ENCODE assay signal across 11 cellular contexts in genomic region chr17:31517524-31517923, GRCh38.
A peak's percentile ranks its signal among the peaks of the same experiment; 100 is the strongest.
DNase-seq lines count a peak whose midpoint lies in the region; ATAC-seq, FAIRE-seq and TF ChIP-seq lines count a peak whose summit lies in the region.
"Had no signal": no experiment of that assay in that cellular context is flagged by ENCODE, and none has a peak within 500 bp of the region (broad histone marks: within the 10 kb centered on the region; RNA-seq: fewer than 3 reads in every experiment).

No MANE protein-coding gene starts in this region.

- 39% methylated on average over 11 of the region's 11 CpGs for WGBS in A549 (ENCODE audit: missing lambda C conversion rate)

- H3K4me3 Mint-ChIP-seq in activated naive CD4-positive, alpha-beta T cell treated with anti-CD3 and anti-CD28 coated beads for 36 hours = no peak overlapping the region
- H3K4me3 Mint-ChIP-seq: activated naive CD8-positive, alpha-beta T cell; stimulated activated effector memory CD8-positive, alpha-beta T cell treated with anti-CD3 and anti-CD28 coated beads, Interleukin-12 subunit alpha, Interleukin-12 subunit beta, amount 100 ng/mL, for 72 hours had no signal

- peak; percentile 51 to 78; a peak in 4 of 6 replicates for ATAC-seq in A549
- ATAC-seq in left lobe of liver = no peak
- ATAC-seq: stimulated activated effector memory CD8-positive, alpha-beta T cell treated with anti-CD3 and anti-CD28 coated beads, Interleukin-12 subunit alpha, Interleukin-12 subunit beta, amount 100 ng/mL, for 72 hours had no signal

- peaks cover 11% of the 10 kb centered on the region for H3K36me3 Mint-ChIP-seq in activated naive CD4-positive, alpha-beta T cell treated with anti-CD3 and anti-CD28 coated beads for 36 hours (ENCODE audit: low read depth)

- TF ChIP-seq RAD21 in A549 (conservative IDR thresholded peaks at IDR 0.05 in 1 of 2, IDR thresholded peaks at IDR 0.05 in 1 of 2) = peak; percentile 57 to 69

- H3K27ac Mint-ChIP-seq in activated naive CD4-positive, alpha-beta T cell treated with anti-CD3 and anti-CD28 coated beads for 36 hours = no peak overlapping the region
- H3K27ac Mint-ChIP-seq: activated naive CD8-positive, alpha-beta T cell; stimulated activated effector memory CD8-positive, alpha-beta T cell treated with anti-CD3 and anti-CD28 coated beads, Interleukin-12 subunit alpha, Interleukin-12 subunit beta, amount 100 ng/mL, for 72 hours had no signal

- H3K9me3 ChIP-seq in A549 = no peaks in the 10 kb centered on the region
- H3K9me3 ChIP-seq in NT2/D1 (ENCODE audit: insufficient read depth, low read length) = no peaks in the 10 kb centered on the region
- no peaks in the 10 kb centered on the region for H3K9me3 ChIP-seq in colonic mucosa

- H3K9me3 Mint-ChIP-seq in activated naive CD4-positive, alpha-beta T cell treated with anti-CD3 and anti-CD28 coated beads for 36 hours = no peaks in the 10 kb centered on the region
- H3K9me3 Mint-ChIP-seq: stimulated activated effector memory CD8-positive, alpha-beta T cell treated with anti-CD3 and anti-CD28 coated beads, Interleukin-12 subunit alpha, Interleukin-12 subunit beta, amount 100 ng/mL, for 72 hours had no signal

- H3K4me2 ChIP-seq in A549 = peak overlapping the region; percentile 13; the same call in 1 of the 3 replicates
- H3K4me2 ChIP-seq: KMS-11 had no signal

- DNase-seq in A549 (ENCODE audit: low read depth in 1 of 2, low spot score in 1 of 2) = peak in 1 of 2 experiments; percentile 34
- peak; percentile 71 for DNase-seq in ELF-1 (ENCODE audit: low read depth, low spot score)
- peak; percentile 43 for DNase-seq in NT2/D1 (ENCODE audit: low read depth, low spot score)
- peak in 1 of 2 donors; percentile 23 for DNase-seq in foreskin fibroblast
- DNase-seq in colonic mucosa = no peak
- DNase-seq in activated naive CD4-positive, alpha-beta T cell treated with anti-CD3 and anti-CD28 coated beads for 36 hours = no peak
- no peak for DNase-seq in left lobe of liver (ENCODE audit: low spot score)
- no peak for DNase-seq in erythroblast (lab: John Stamatoyannopoulos, UW)

- H3K4me1 Mint-ChIP-seq in activated naive CD4-positive, alpha-beta T cell treated with anti-CD3 and anti-CD28 coated beads for 36 hours (ENCODE audit: low read depth) = peaks cover 21% of the 10 kb centered on the region

- CTCF ChIA-PET in A549 (lab: Yijun Ruan, JAX) = interaction anchor here (0.6 to 11.1 kb wide), 29 partner anchors 9 to 1152 kb away, joined by 3 to 94 read pairs (median 3); no protein-coding TSS in a partner anchor
- CTCF ChIA-PET in activated naive CD4-positive, alpha-beta T cell treated with anti-CD3 and anti-CD28 coated beads for 36 hours (lab: Charles Lee) = interaction anchor here (0.8 to 1.8 kb wide), 6 partner anchors 8 to 128 kb away, joined by 5 to 8 read pairs (median 6); no protein-coding TSS in a partner anchor

- H3K4me3 ChIP-seq in A549 = no peak overlapping the region
- H3K4me3 ChIP-seq in NT2/D1 (ENCODE audit: insufficient read length, low read depth) = no peak overlapping the region
- H3K4me3 ChIP-seq in foreskin fibroblast (ENCODE audit: low read depth in 1 of 2, low read length in 2 of 2) = no peak overlapping the region
- no peak overlapping the region for H3K4me3 ChIP-seq in colonic mucosa

- FAIRE-seq in A549 (lab: Jason Lieb, UNC) = no peak

- H3K9ac ChIP-seq in NT2/D1 (ENCODE audit: insufficient read length, low read depth) = no peak overlapping the region
- H3K9ac ChIP-seq in colonic mucosa (ENCODE audit: low read depth in 2 of 2, low read length in 2 of 2) = no peak overlapping the region
- H3K9ac ChIP-seq: KMS-11 had no signal

- POLR2A ChIA-PET in A549 (lab: Yijun Ruan, JAX) = no interaction called here

- H3K27ac ChIP-seq in A549 (no peak overlapping the region), colonic mucosa (no peak overlapping the region)
- H3K27ac ChIP-seq: KMS-11 had no signal

- no peaks in the 10 kb centered on the region for H3K27me3 ChIP-seq in NT2/D1 (ENCODE audit: insufficient read depth, insufficient read length)
- no peaks in the 10 kb centered on the region for H3K27me3 ChIP-seq in colonic mucosa

- TF ChIP-seq POLR2A in A549 (IDR thresholded peaks at IDR 0.05; ENCODE audit: low read length) (no peak), erythroblast (IDR thresholded peaks at IDR 0.05; ENCODE audit: low read length) (no peak)

- TF ChIP-seq CTCF in A549 (IDR thresholded peaks at IDR 0.05) (peak; percentile 35; the same call in 2 of the 3 replicates), foreskin fibroblast (IDR thresholded peaks at IDR 0.05; ENCODE audit: low read depth, low read length) (peak; percentile 24), colonic mucosa (IDR thresholded peaks at IDR 0.05) (no peak)

- TF ChIP-seq EP300 in A549 (IDR thresholded peaks at IDR 0.05) = no peak

- H3K4me1 ChIP-seq in A549 = no peaks in the 10 kb centered on the region
- peaks cover 4% of the 10 kb centered on the region for H3K4me1 ChIP-seq in NT2/D1 (ENCODE audit: insufficient read depth, insufficient read length)
- no peaks in the 10 kb centered on the region for H3K4me1 ChIP-seq in colonic mucosa

- H3K27me3 Mint-ChIP-seq in activated naive CD4-positive, alpha-beta T cell treated with anti-CD3 and anti-CD28 coated beads for 36 hours (ENCODE audit: low read depth) = no peaks in the 10 kb centered on the region
- H3K27me3 Mint-ChIP-seq: activated naive CD8-positive, alpha-beta T cell had no signal

- no peaks in the 10 kb centered on the region for H3K36me3 ChIP-seq in NT2/D1 (ENCODE audit: insufficient read depth, insufficient read length, low read length)
- no peaks in the 10 kb centered on the region for H3K36me3 ChIP-seq in colonic mucosa

- intact Hi-C loops in colonic mucosa (cut with DNase I) = no loop called here
- intact Hi-C loops in activated naive CD4-positive, alpha-beta T cell treated with anti-CD3 and anti-CD28 coated beads for 36 hours (cut with micrococcal nuclease) = loop anchor here (2.0 to 5.0 kb wide), 2 partner anchors 40 to 81 kb away; no protein-coding TSS in a partner anchor

TF ChIP-seq in A549, 52 proteins besides CTCF, POLR2A, EP300 and RAD21:
- TF ChIP-seq USF2 (IDR thresholded peaks at IDR 0.05) (no peak), FOXS1 (CRISPR knock-in tag; IDR thresholded peaks at IDR 0.05) (no peak), SMC3 (IDR thresholded peaks at IDR 0.05) (peak; percentile 20; the same call in 1 of the 3 replicates), FOSB (CRISPR knock-in tag; IDR thresholded peaks at IDR 0.05) (no peak), ESRRA (IDR thresholded peaks at IDR 0.05; ENCODE audit: borderline replicate concordance, low read length) (no peak)

Comparison
In these comparisons a context has a peak if more than half of its experiments do, and no peak if none do; other contexts are left out.
1. DNase-seq: peak in ELF-1 (single experiment) and NT2/D1 (single experiment); none in colonic mucosa (single experiment), activated naive CD4-positive, alpha-beta T cell treated with anti-CD3 and anti-CD28 coated beads for 36 hours (single experiment), left lobe of liver (single experiment) and erythroblast (0 of 2).